Comparison of ENCODE assay signal across 9 cellular contexts in the genomic region with DNA sequence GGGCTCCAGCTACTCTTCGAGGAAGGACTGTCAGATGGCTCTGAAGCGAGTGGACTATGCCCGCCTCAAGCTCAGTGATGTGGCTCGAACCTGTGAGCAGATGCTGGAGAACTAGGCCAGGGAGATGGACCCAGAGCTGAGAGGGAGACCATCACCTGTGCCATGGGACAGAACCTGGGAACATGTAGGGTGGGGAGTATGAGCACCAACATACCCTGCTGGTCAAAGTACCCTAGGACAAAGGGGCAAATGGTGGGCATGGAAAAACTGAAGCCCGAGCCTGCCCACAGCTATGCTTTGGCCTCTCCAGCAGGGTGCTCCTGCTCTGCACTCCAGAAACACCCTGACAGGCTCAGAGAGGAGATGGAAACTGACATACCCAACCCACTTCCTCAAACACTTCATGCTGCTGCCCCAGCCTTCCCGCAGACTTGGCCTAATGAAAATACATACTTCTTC. TPM values are rescaled to one million over a fixed set of nuclear protein-coding genes. Genes with fewer than 3 reads are reported as not detected.
A peak's percentile ranks its signal among the peaks of the same experiment; 100 is the strongest.
DNase-seq lines count a peak whose midpoint lies in the region; ATAC-seq and TF ChIP-seq lines count a peak whose summit lies in the region.
"Had no signal": no experiment of that assay in that cellular context is flagged by ENCODE, and none has a peak within 500 bp of the region (broad histone marks: within the 10 kb centered on the region; RNA-seq: fewer than 3 reads in every experiment).

No MANE protein-coding gene starts in this region.

- no peaks in the 10 kb centered on the region for H3K36me3 Mint-ChIP-seq in activated naive CD8-positive, alpha-beta T cell
- no peaks in the 10 kb centered on the region for H3K36me3 Mint-ChIP-seq in neural crest cell (ENCODE audit: low read depth)

- no peaks in the 10 kb centered on the region for H3K9me3 Mint-ChIP-seq in activated naive CD8-positive, alpha-beta T cell (ENCODE audit: low read depth)
- no peaks in the 10 kb centered on the region for H3K9me3 Mint-ChIP-seq in neural crest cell

- no peaks in the 10 kb centered on the region for H3K27me3 Mint-ChIP-seq in activated naive CD8-positive, alpha-beta T cell
- peaks cover 48% of the 10 kb centered on the region for H3K27me3 Mint-ChIP-seq in neural crest cell (ENCODE audit: low read depth)

- intact Hi-C loops in uterus (cut with DNase I; ENCODE audit: low total_unique reads), result no loop called here
- intact Hi-C loops in ovary (cut with DNase I), result loop anchor here in 2 of 4 donors (5.0 to 10.0 kb wide), 2 partner anchors 52 to 164 kb away; partner anchors contain the start of genes C17orf107 (in 1 of the 2), GLTPD2 (in 1 of the 2) and VMO1 (in 1 of the 2)

- peak overlapping the region; percentile 75 for H3K27ac Mint-ChIP-seq in activated naive CD8-positive, alpha-beta T cell
- no peak overlapping the region for H3K27ac Mint-ChIP-seq in neural crest cell (ENCODE audit: unreplicated experiment)

- H3K27ac ChIP-seq in Karpas-422 (ENCODE audit: low read length) (no peak overlapping the region), uterus (no peak overlapping the region), ovary (no peak overlapping the region)

- H3K4me2 ChIP-seq in Karpas-422 (ENCODE audit: low read depth, low read length, poor library complexity, severe bottlenecking), result peak overlapping the region; percentile 96

- H2AFZ ChIP-seq in Karpas-422 (ENCODE audit: low read length), result no peak overlapping the region

- H3K36me3 ChIP-seq in Karpas-422 (ENCODE audit: insufficient read depth, low read length), result peaks cover 2% of the 10 kb centered on the region; the same call in 1 of the 2 replicates
- no peaks in the 10 kb centered on the region for H3K36me3 ChIP-seq in uterus
- no peaks in the 10 kb centered on the region for H3K36me3 ChIP-seq in ovary

- H3K79me2 ChIP-seq in Karpas-422 (ENCODE audit: low read length), result peaks cover 3% of the 10 kb centered on the region; the same call in 1 of the 2 replicates

- H3K4me1 ChIP-seq in Karpas-422 (ENCODE audit: low read length) (peaks cover 23% of the 10 kb centered on the region), uterus (peaks cover 0 to 3% of the 10 kb centered on the region in 2 donors), ovary (ENCODE audit: insufficient read depth) (peaks cover 2% of the 10 kb centered on the region)

- no peak for ATAC-seq in GM18511 (IDR thresholded peaks at IDR 0.05; ENCODE audit: unreplicated experiment)

- no peaks in the 10 kb centered on the region for H3K9me2 ChIP-seq in Karpas-422 (replicated peaks; ENCODE audit: insufficient read depth, low read length)

- H3K4me1 Mint-ChIP-seq in activated naive CD8-positive, alpha-beta T cell (ENCODE audit: low read depth), result peaks cover 28% of the 10 kb centered on the region
- peaks cover 15% of the 10 kb centered on the region for H3K4me1 Mint-ChIP-seq in neural crest cell

- peak overlapping the region; percentile 51 for H3K4me3 Mint-ChIP-seq in activated naive CD8-positive, alpha-beta T cell
- H3K4me3 Mint-ChIP-seq in neural crest cell, result peak overlapping the region; percentile 24

- no peak overlapping the region for H3K4me3 ChIP-seq in Karpas-422 (ENCODE audit: low read length)
- no peak overlapping the region for H3K4me3 ChIP-seq in uterus
- H3K4me3 ChIP-seq in ovary, result no peak overlapping the region

- H3K9me3 ChIP-seq in Karpas-422 (ENCODE audit: low read length) (no peaks in the 10 kb centered on the region), uterus (no peaks in the 10 kb centered on the region), ovary (no peaks in the 10 kb centered on the region)

- TF ChIP-seq POLR2A in uterus (IDR thresholded peaks at IDR 0.05) (no peak), ovary (IDR thresholded peaks at IDR 0.05) (no peak)

- POLR2A ChIA-PET in HEK293T (lab: Yijun Ruan, JAX), result interaction anchor here (3.7 kb wide), 1 partner anchor 57 kb away, joined by 20 read pairs; no protein-coding TSS in a partner anchor

- H3K27me3 ChIP-seq in Karpas-422 (ENCODE audit: low read length), result no peaks in the 10 kb centered on the region
- no peaks in the 10 kb centered on the region for H3K27me3 ChIP-seq in uterus
- H3K27me3 ChIP-seq in ovary, result no peaks in the 10 kb centered on the region

- CTCF ChIA-PET in HEK293T (lab: Yijun Ruan, JAX), result no interaction called here

- TF ChIP-seq CTCF in GM12874 (IDR thresholded peaks at IDR 0.05; ENCODE audit: insufficient read depth, low read depth, low read length) (peak; percentile 58), neural crest cell (conservative IDR thresholded peaks at IDR 0.05) (no peak), uterus (IDR thresholded peaks at IDR 0.05) (no peak), ovary (IDR thresholded peaks at IDR 0.05) (no peak)

- TF ChIP-seq EP300 in ovary (IDR thresholded peaks at IDR 0.05), result no peak

- DNase-seq in Karpas-422 (peak; percentile 72), neural crest cell (ENCODE audit: low read depth, low spot score) (no peak), HEK293T (ENCODE audit: extremely low spot score) (no peak), uterus (no peak), ovary (no peak)
- DNase-seq: stimulated activated naive CD4-positive, alpha-beta T cell had no signal

- WGBS in ovary, 3 donors, result 81 to 87% (median 87%) methylated on average over 6 of the region's 6 CpGs

- 0 out of 2 replicates have a peak overlapping the region, but pooled peaks have one; percentile 4 for H3K9ac ChIP-seq in Karpas-422 (ENCODE audit: low read length)

- no peaks in the 10 kb centered on the region for H4K20me1 ChIP-seq in Karpas-422 (ENCODE audit: insufficient read depth, low read depth, low read length)

TF ChIP-seq in HEK293T, 16 proteins besides CTCF, POLR2A, EP300 and RAD21:
- TF ChIP-seq HDGF (IDR thresholded peaks at IDR 0.05; ENCODE audit: borderline replicate concordance) (no peak), ZNF384 (IDR thresholded peaks at IDR 0.05) (no peak), CTBP1 (IDR thresholded peaks at IDR 0.05; ENCODE audit: borderline replicate concordance) (no peak), NFRKB (IDR thresholded peaks at IDR 0.05) (no peak), PKNOX1 (IDR thresholded peaks at IDR 0.05) (no peak)

RNA-seq across cellular contexts. Expression of gene MED11, which starts 1.9 kb away (rescaled TPM):
- 20.3 and 21.0 TPM in 2 replicates for total RNA-seq in Karpas-422 (2014; rRNA removed; shearing (Covaris generic); ENCODE audit: low replicate concordance)
- total RNA-seq in neural crest cell (18.6 and 19.5 TPM in 2 replicates), uterus (100 to 1,000 TPM in 1 of 4 donors, 10 to 100 TPM in 2, 1 to 10 TPM in 1; 2.9 to 209 (median 14.0) TPM), ovary (10 to 100 TPM; 10.7 to 21.8 (median 15.4) TPM)
- 10 to 100 TPM; 18.0 TPM for polyA plus RNA-seq in ovary

RNA-seq across cellular contexts. Expression of gene ZMYND15, which starts 6.5 kb away (rescaled TPM):
- not detected in 2 replicates for total RNA-seq in Karpas-422 (2014; rRNA removed; shearing (Covaris generic); ENCODE audit: low replicate concordance)
- total RNA-seq in neural crest cell, result not detected in 2 replicates
- under 1 TPM in 2 of 4 donors, not detected in 2; 0.58 to 0.69 TPM for total RNA-seq in uterus
- 1 to 10 TPM in 3 of 7 donors, under 1 TPM in 4; 0.36 to 1.4 (median 0.99) TPM for total RNA-seq in ovary
- under 1 TPM; 0.33 to 0.57 TPM for polyA plus RNA-seq in ovary

RNA-seq across cellular contexts. Expression of gene CXCL16, which starts 6.6 kb away (rescaled TPM):
- total RNA-seq in Karpas-422 (2014; rRNA removed; shearing (Covaris generic); ENCODE audit: low replicate concordance), result 1.3 and 2.2 TPM in 2 replicates
- total RNA-seq in neural crest cell (not detected in 2 replicates), uterus (1 to 10 TPM; 1.0 to 9.1 (median 7.1) TPM), ovary (10 to 100 TPM in 6 of 7 donors, 1 to 10 TPM in 1; 5.8 to 30.7 (median 16.8) TPM)
- 10 to 100 TPM in 1 of 2 donors, 1 to 10 TPM in 1; 7.6 to 41.6 TPM for polyA plus RNA-seq in ovary

RNA-seq across cellular contexts. Expression of gene ARRB2, which starts 22.7 kb away (rescaled TPM):
- total RNA-seq in Karpas-422 (2014; rRNA removed; shearing (Covaris generic); ENCODE audit: low replicate concordance), result 19.1 and 53.9 TPM in 2 replicates
- 66.7 and 73.4 TPM in 2 replicates for total RNA-seq in neural crest cell
- 10 to 100 TPM; 11.6 to 48.5 (median 40.8) TPM for total RNA-seq in uterus
- 10 to 100 TPM; 13.4 to 38.2 (median 30.6) TPM for total RNA-seq in ovary
- polyA plus RNA-seq in ovary, result 10 to 100 TPM; 16.4 to 40.6 TPM

RNA-seq across cellular contexts. Expression of gene PELP1, which starts 29.2 kb away (rescaled TPM):
- total RNA-seq in Karpas-422 (2014; rRNA removed; shearing (Covaris generic); ENCODE audit: low replicate concordance), result 27.7 and 34.6 TPM in 2 replicates
- total RNA-seq in neural crest cell (102 and 107 TPM in 2 replicates), uterus (10 to 100 TPM in 3 of 4 donors, 1 to 10 TPM in 1; 7.4 to 56.8 (median 35.8) TPM), ovary (10 to 100 TPM; 19.2 to 75.0 (median 63.1) TPM)
- 10 to 100 TPM; 13.5 to 25.6 TPM for polyA plus RNA-seq in ovary
